In the genomic region with DNA sequence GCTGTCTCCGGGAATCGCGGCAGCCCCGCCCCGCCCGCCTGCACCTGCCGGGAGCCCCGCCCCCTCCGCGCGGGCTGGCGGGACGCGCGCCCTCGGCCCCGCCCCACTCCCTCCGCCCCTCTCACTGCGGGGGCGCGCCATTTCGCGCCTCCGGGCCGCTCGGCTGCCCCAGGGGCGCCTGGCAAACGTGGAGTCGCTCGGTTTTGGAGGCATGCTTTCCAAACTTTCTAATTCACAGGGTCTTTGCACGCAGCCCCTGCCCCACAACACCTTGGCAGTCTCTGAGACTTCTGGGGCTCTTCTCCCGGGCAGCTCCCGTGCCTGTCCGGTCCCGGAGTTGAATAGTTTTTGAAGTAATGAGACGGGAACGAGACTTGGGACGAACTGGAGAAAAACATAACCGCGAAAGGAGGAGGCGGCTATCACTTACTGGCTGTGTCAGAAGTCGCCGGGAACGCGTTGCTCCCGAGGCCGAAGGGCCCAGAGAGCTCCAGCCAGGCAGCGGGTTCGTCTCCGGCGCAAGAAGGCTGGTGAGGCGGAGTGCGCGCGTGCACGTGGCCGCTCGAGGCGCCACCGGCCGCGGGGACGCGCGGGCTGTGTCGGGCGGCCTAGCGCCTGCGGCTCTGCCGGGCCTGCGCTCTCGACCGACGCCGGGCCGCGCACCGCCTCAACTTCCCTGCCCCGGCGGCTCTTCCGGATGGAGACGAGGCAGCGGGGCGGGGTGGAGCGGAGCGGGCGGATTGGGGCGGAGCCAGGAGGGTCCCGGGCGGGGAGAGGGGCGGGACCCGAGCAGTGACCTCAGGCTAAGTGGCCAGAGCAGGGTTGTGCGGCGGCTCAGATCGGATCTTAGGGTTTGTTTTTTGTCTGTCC, we compare ENCODE assay signal across 8 cellular contexts. TPM values are rescaled to one million over a fixed set of nuclear protein-coding genes. Genes with fewer than 3 reads are reported as not detected.
DNase-seq lines count a peak whose midpoint lies in the region; ATAC-seq and TF ChIP-seq lines count a peak whose summit lies in the region.

Gene MCM9 (minus strand): TSS at position 699 of the 870 bp plus-strand sequence. CDS start 3,436 bp downstream, outside the sequence.

- H2AFZ ChIP-seq in IMR-90 (replicated peaks; ENCODE audit: low read length, poor library complexity) (peak within 1 kb of the TSS; percentile 92), PC-9 (peak within 1 kb of the TSS; percentile 95)

- DNase-seq in DMS153 treated with DMSO at 0.1 percent for 48 hours (lab: John Stamatoyannopoulos, UW; ENCODE audit: unreplicated experiment) (peak; percentile 83), IMR-90 (peak; percentile 77), PC-9 (peak; percentile 81 to 93)
- DNase-seq in activated T-cell treated with anti-CD3 and anti-CD28 coated beads, Interleukin-2, amount 50 U/mL, for 1 hour = peak; percentile 93
- DNase-seq in stimulated activated CD8-positive, alpha-beta memory T cell treated with anti-CD3 and anti-CD28 coated beads, Interleukin-7, amount 100 ng/mL, for 1 hour (ENCODE audit: low read depth in 2 of 2) = peak; percentile 75 to 77

- peak within 1 kb of the TSS; percentile 51; the same call in 1 of the 2 replicates for H3K23ac ChIP-seq in IMR-90 (ENCODE audit: low read depth, low read length)

- H3K14ac ChIP-seq in IMR-90 (replicated peaks; ENCODE audit: low read depth, low read length) = peak within 1 kb of the TSS; percentile 62

- H3K18ac ChIP-seq in IMR-90 (ENCODE audit: low read depth, low read length) = 0 out of 2 replicates have a peak within 1 kb of the TSS, but pooled peaks have one; percentile 22

- H3F3A ChIP-seq in PC-9 (ENCODE audit: insufficient read depth, low read depth) = peaks cover 38% of the 10 kb centered on the region

- peak within 1 kb of the TSS; percentile 55 for H3K27ac ChIP-seq in IMR-90 (ENCODE audit: insufficient read depth, low read length)
- H3K27ac ChIP-seq in PC-9 = peak within 1 kb of the TSS; percentile 83
- H3K27ac ChIP-seq in esophagus (ENCODE audit: low read depth in 2 of 2, low read length in 1 of 2) = peak within 1 kb of the TSS; percentile 92 to 93

- H3K4me1 ChIP-seq in IMR-90 (ENCODE audit: control insufficient read depth, insufficient read depth, low read length) = no peaks in the 10 kb centered on the region
- H3K4me1 ChIP-seq in PC-9 (replicated peaks; ENCODE audit: insufficient read depth) = peaks cover 44% of the 10 kb centered on the region
- no peaks in the 10 kb centered on the region for H3K4me1 ChIP-seq in esophagus (ENCODE audit: control insufficient read depth in 2 of 2, insufficient read depth in 2 of 2, low read length in 1 of 2)
- H3K4me1 ChIP-seq in mucosa of stomach (ENCODE audit: control insufficient read depth, insufficient read depth, low read length) = no peaks in the 10 kb centered on the region

- peak; percentile 93 for ATAC-seq in GM21529 (IDR thresholded peaks at IDR 0.05; ENCODE audit: unreplicated experiment)
- peak; percentile 98 for ATAC-seq in IMR-90 (ENCODE audit: low read depth)

- H4K8ac ChIP-seq in IMR-90 (ENCODE audit: low read depth in 2 of 2, low read length in 2 of 2) = peak within 1 kb of the TSS; percentile 10 to 71; a peak in 2 of 4 replicates

- CTCF ChIA-PET in IMR-90 (lab: Yijun Ruan, JAX) (no interaction called here), PC-9 (lab: Charles Lee) (interaction anchor here (0.6 kb wide), 1 partner anchor 579 kb away, joined by 4 read pairs; no protein-coding TSS in a partner anchor)

- H3K4ac ChIP-seq in IMR-90 (ENCODE audit: low read depth, low read length) = peak within 1 kb of the TSS; percentile 49; the same call in 1 of the 2 replicates

- no peak for TF ChIP-seq RAD21 in IMR-90 (IDR thresholded peaks at IDR 0.05; ENCODE audit: low read length)

- H3K9me1 ChIP-seq in IMR-90 (ENCODE audit: insufficient read depth, low read length) = no peaks in the 10 kb centered on the region

- 4% methylated on average over 36 of the region's 95 CpGs; no CpG with 5 or more reads in 1 of the 2 experiments for WGBS in IMR-90 (ENCODE audit: extremely low coverage in 2 of 2, insufficient read length in 1 of 2), 2 experiments
- WGBS in esophagus, 2 donors = 1% methylated on average over 85 to 95 of the region's 95 CpGs

- H3K9ac ChIP-seq in IMR-90 (ENCODE audit: low read depth, low read length) (peak within 1 kb of the TSS; percentile 70), mucosa of stomach (ENCODE audit: low read length) (peak within 1 kb of the TSS; percentile 98)

- H3K27me3 ChIP-seq in IMR-90 (ENCODE audit: control insufficient read depth, insufficient read depth, low read length) = no peaks in the 10 kb centered on the region
- no peaks in the 10 kb centered on the region for H3K27me3 ChIP-seq in PC-9 (ENCODE audit: insufficient read depth, low read depth)
- no peaks in the 10 kb centered on the region for H3K27me3 ChIP-seq in esophagus (ENCODE audit: control insufficient read depth in 1 of 2, insufficient read depth in 2 of 2, low read length in 2 of 2)
- H3K27me3 ChIP-seq in mucosa of stomach (ENCODE audit: control insufficient read depth, insufficient read depth, low read length) = no peaks in the 10 kb centered on the region

- H3K9me3 ChIP-seq in IMR-90 (ENCODE audit: control insufficient read depth, insufficient read depth, low read length) (no peaks in the 10 kb centered on the region), PC-9 (ENCODE audit: insufficient read depth, low read depth) (peaks cover 4% of the 10 kb centered on the region; the same call in 1 of the 2 replicates), esophagus (ENCODE audit: control insufficient read depth in 2 of 2, insufficient read depth in 1 of 2, low read depth in 1 of 2, low read length in 1 of 2) (no peaks in the 10 kb centered on the region), mucosa of stomach (ENCODE audit: control insufficient read depth, low read length) (no peaks in the 10 kb centered on the region)

- H2BK120ac ChIP-seq in IMR-90 (ENCODE audit: low read depth, low read length) = peak within 1 kb of the TSS; percentile 37; the same call in 1 of the 2 replicates

- H3K79me2 ChIP-seq in PC-9 (ENCODE audit: low read depth) = peaks cover 57% of the 10 kb centered on the region

- H2BK5ac ChIP-seq in IMR-90 (ENCODE audit: low read depth, low read length, poor library complexity, severe bottlenecking) = peak within 1 kb of the TSS; percentile 22

- peak within 1 kb of the TSS; percentile 60; the same call in 1 of the 2 replicates for H3K56ac ChIP-seq in IMR-90 (ENCODE audit: extremely low read depth, insufficient read depth, low read length)

- dilution Hi-C loops in IMR-90 (cut with HindIII; ENCODE audit: low sequenced_read_pairs, unreplicated experiment) = no loop called here

- H4K91ac ChIP-seq in IMR-90 (ENCODE audit: insufficient read depth, low read depth, low read length) = 0 out of 2 replicates have a peak within 1 kb of the TSS, but pooled peaks have one; percentile 10

- no peak for TF ChIP-seq CTCF in IMR-90 (conservative IDR thresholded peaks at IDR 0.05; ENCODE audit: low read depth, low read length)
- no peak for TF ChIP-seq CTCF in PC-9 (conservative IDR thresholded peaks at IDR 0.05)

- no peak within 1 kb of the TSS for H2BK20ac ChIP-seq in IMR-90 (ENCODE audit: low read depth, low read length)

- no peak within 1 kb of the TSS for H2AK5ac ChIP-seq in IMR-90 (ENCODE audit: low read depth, low read length)

- H3K4me3 ChIP-seq in IMR-90 (ENCODE audit: insufficient read depth, low read depth, low read length) (peak within 1 kb of the TSS; percentile 86), PC-9 (peak within 1 kb of the TSS; percentile 77), esophagus (ENCODE audit: low read depth in 1 of 2, low read length in 2 of 2) (peak within 1 kb of the TSS; percentile 72 to 87), mucosa of stomach (ENCODE audit: low read length) (peak within 1 kb of the TSS; percentile 100)

- no peaks in the 10 kb centered on the region for H3K36me3 ChIP-seq in IMR-90 (ENCODE audit: control insufficient read depth, insufficient read depth, low read length)
- peaks cover 27% of the 10 kb centered on the region for H3K36me3 ChIP-seq in PC-9 (ENCODE audit: low read depth)
- H3K36me3 ChIP-seq in esophagus (ENCODE audit: control insufficient read depth in 2 of 2, insufficient read depth in 2 of 2, low read length in 1 of 2) = no peaks in the 10 kb centered on the region
- peaks cover 4% of the 10 kb centered on the region for H3K36me3 ChIP-seq in mucosa of stomach (ENCODE audit: control insufficient read depth, insufficient read depth, low read length)

- no peak within 1 kb of the TSS for H4K5ac ChIP-seq in IMR-90 (ENCODE audit: low read depth, low read length)

- peak within 1 kb of the TSS; percentile 96 for H3K4me2 ChIP-seq in IMR-90 (ENCODE audit: low read depth, low read length)
- H3K4me2 ChIP-seq in PC-9 = peak within 1 kb of the TSS; percentile 83

- in situ Hi-C loops in IMR-90 (cut with MboI; ENCODE audit: low sequenced_read_pairs) = no loop called here

- H3K79me1 ChIP-seq in IMR-90 (ENCODE audit: low read depth in 1 of 2, low read length in 2 of 2) = peaks cover 0 to 7% of the 10 kb centered on the region in 2 experiments; a peak in 2 of 4 replicates

- H3K9me2 ChIP-seq in PC-9 (ENCODE audit: insufficient read depth) = no peaks in the 10 kb centered on the region

- H4K20me1 ChIP-seq in IMR-90 (ENCODE audit: insufficient read depth, low read length) = no peaks in the 10 kb centered on the region
- H4K20me1 ChIP-seq in PC-9 (ENCODE audit: insufficient read depth) = no peaks in the 10 kb centered on the region

- intact Hi-C loops in IMR-90 (cut with micrococcal nuclease) = loop anchor here (1.0 kb wide), 2 partner anchors 40 to 158 kb away; partner anchors contain the start of gene ASF1A
- intact Hi-C loops in PC-9 (cut with micrococcal nuclease; ENCODE audit: unreplicated experiment) = loop anchor here (1.0 kb wide), 1 partner anchor 40 kb away; the partner anchor contains the start of gene ASF1A

- TF ChIP-seq POLR2A in IMR-90 (IDR thresholded peaks at IDR 0.05; ENCODE audit: low read depth, low read length) = peak; percentile 12; the same call in 1 of the 2 replicates

- POLR2A ChIA-PET in IMR-90 (lab: Charles Lee; ENCODE audit: unreplicated experiment) = no interaction called here
- POLR2A ChIA-PET in PC-9 (lab: Charles Lee; ENCODE audit: unreplicated experiment) = interaction anchor here (0.5 to 0.7 kb wide), 3 partner anchors 41 to 283 kb away, joined by 4 to 8 read pairs (median 6); partner anchors contain the start of gene CEP85L

- H2BK15ac ChIP-seq in IMR-90 (ENCODE audit: low read depth, low read length) = no peak within 1 kb of the TSS

- BruUV-seq in IMR-90 (replicated peaks; lab: Mats Ljungman, UMichigan) (no TSS peak), PC-9 (replicated peaks; lab: Mats Ljungman, UMichigan) (no TSS peak)

- H2AK9ac ChIP-seq in IMR-90 (replicated peaks; ENCODE audit: low read depth, low read length, poor library complexity) = peak within 1 kb of the TSS; percentile 19

TF ChIP-seq in IMR-90, 13 proteins besides CTCF, POLR2A, EP300 and RAD21 (continues in another document):
- TF ChIP-seq CEBPB (IDR thresholded peaks at IDR 0.05; ENCODE audit: low read depth, low read length) (no peak), CHD1 (IDR thresholded peaks at IDR 0.05; ENCODE audit: low read depth, low read length) (no peak)

RNA-seq across cellular contexts. Expression of gene MCM9, which starts in this region (rescaled TPM):
- total RNA-seq in IMR-90 (2012; rRNA removed) (7.2 and 7.8 TPM in 2 replicates), PC-9 (2021) (14.4 and 18.1 TPM in 2 replicates)
- polyA plus RNA-seq in IMR-90 (2012; rRNA removed) (3.2 and 3.5 TPM in 2 replicates), esophagus (1 to 10 TPM; 3.7 to 5.2 TPM)
- 0.86 and 2.0 TPM in 2 replicates for polyA plus RNA-seq in IMR-90 (2012; cell fraction: cytosol; rRNA removed)
- polyA plus RNA-seq in IMR-90 (2012; cell fraction: nucleus; rRNA removed; ENCODE audit: low replicate concordance) = 1.2 and 4.7 TPM in 2 replicates

Comparison
In these comparisons a context has a peak if more than half of its experiments do, and no peak if none do; other contexts are left out.
1. Peak in every context shown above with its lines: DNase-seq, ATAC-seq, H3K4me3 ChIP-seq and H3K27ac ChIP-seq.